29 cellular contexts compared by ENCODE assay signal in the genomic region with DNA sequence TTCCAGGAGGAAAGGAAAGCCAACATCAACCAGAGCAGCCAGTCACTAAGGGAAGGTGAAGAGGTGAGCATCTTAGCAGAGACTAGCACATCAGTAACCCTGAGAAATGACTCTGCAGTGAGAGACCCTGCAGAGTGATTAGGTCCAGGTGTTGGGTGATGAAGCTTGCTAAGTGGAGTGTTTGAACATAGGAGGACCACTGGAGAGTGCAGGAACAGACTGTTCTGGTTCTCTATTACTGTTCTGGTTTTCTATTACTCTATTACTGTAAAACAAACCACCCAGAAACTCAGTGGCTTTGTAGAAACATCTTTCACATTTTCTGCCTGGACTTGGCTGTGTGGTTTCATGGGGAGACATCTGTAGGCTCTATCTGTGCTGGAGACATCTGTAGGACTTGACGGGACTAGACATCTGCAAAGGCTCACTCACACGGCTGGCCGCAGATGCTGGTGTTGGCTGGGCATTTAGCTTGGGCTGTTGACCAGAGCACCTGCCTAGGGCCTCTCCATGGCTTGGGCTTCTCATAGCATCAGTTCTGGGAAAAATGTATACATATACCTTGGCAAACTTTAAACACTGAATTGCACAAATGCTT. TPM values are rescaled to one million over a fixed set of nuclear protein-coding genes. Genes with fewer than 3 reads are reported as not detected.
"Had no signal": no experiment of that assay in that cellular context is flagged by ENCODE, and none has a peak within 500 bp of the region (broad histone marks: within the 10 kb centered on the region; RNA-seq: fewer than 3 reads in every experiment).

No MANE protein-coding gene starts in this region.

- H3K4me3 Mint-ChIP-seq: immature natural killer cell; naive thymus-derived CD8-positive, alpha-beta T cell; nephron; neural crest cell; stimulated activated naive B cell treated with anti-CD40 and anti-IgM and Interleukin-4, amounts not matched to agents 10 μg/mL and 1 μg/mL and 100 μg/mL, for 72 hours had no signal

- H3K36me3 ChIP-seq: lower lobe of right lung, pancreas, prostate gland, right lobe of liver, stomach, thyroid gland, upper lobe of right lung had no signal

- H3K9me3 ChIP-seq: lower lobe of right lung, pancreas, prostate gland, right lobe of liver, stomach, testis, thyroid gland, upper lobe of right lung had no signal

- DNase-seq: hypothalamus; immature natural killer cell; lower lobe of right lung; mammary epithelial cell; mesenchymal stem cell; naive thymus-derived CD8-positive, alpha-beta T cell; nucleus accumbens; pancreas; posterior cingulate gyrus; retina; right lobe of liver; stimulated activated CD4-positive, alpha-beta T cell treated with anti-CD3 and anti-CD28 coated beads, Interleukin-12 subunit alpha, Interleukin-12 subunit beta, amount 100 ng/mL, for 4 hours; stimulated activated CD4-positive, alpha-beta T cell treated with anti-CD3 and anti-CD28 coated beads, Interleukin-15, amount 100 ng/mL, for 24 hours; stimulated activated CD4-positive, alpha-beta T cell treated with anti-CD3 and anti-CD28 coated beads, Interleukin-2, amount 100 ng/mL, for 24 hours; stimulated activated CD4-positive, alpha-beta T cell treated with anti-CD3 and anti-CD28 coated beads, Interleukin-4, amount 100 ng/mL, for 1 hour; stimulated activated naive B cell treated with anti-CD40 and anti-IgM and Interleukin-4, amounts not matched to agents 10 μg/mL and 1 μg/mL and 100 μg/mL, for 72 hours; stimulated activated naive CD8-positive, alpha-beta T cell treated with anti-CD3 and anti-CD28 coated beads, Interleukin-15, Interleukin-2, amounts not matched to agents 100 U/mL and 50 U/mL, for 24 hours; stomach; testis; thyroid gland; trophoblast cell; upper lobe of right lung had no signal

- H3K27me3 ChIP-seq: pancreas, right lobe of liver, stomach, testis, thyroid gland, upper lobe of right lung had no signal

- H3K27ac ChIP-seq: lower lobe of right lung, pancreas, prostate gland, right lobe of liver, skin epidermis, stomach, testis, thyroid gland, upper lobe of right lung had no signal

- H3K4me3 ChIP-seq: lower lobe of right lung, pancreas, prostate gland, right lobe of liver, skin epidermis, stomach, testis, thyroid gland, upper lobe of right lung had no signal

- H3K27ac Mint-ChIP-seq: immature natural killer cell; naive thymus-derived CD8-positive, alpha-beta T cell; nephron; stimulated activated naive B cell treated with anti-CD40 and anti-IgM and Interleukin-4, amounts not matched to agents 10 μg/mL and 1 μg/mL and 100 μg/mL, for 72 hours had no signal

- ATAC-seq: naive thymus-derived CD8-positive, alpha-beta T cell; pancreas; right lobe of liver; stimulated activated naive B cell treated with anti-CD40 and anti-IgM and Interleukin-4, amounts not matched to agents 10 μg/mL and 1 μg/mL and 100 μg/mL, for 72 hours; stimulated activated naive CD8-positive, alpha-beta T cell treated with anti-CD3 and anti-CD28 coated beads, Interleukin-15, Interleukin-2, amounts not matched to agents 100 U/mL and 50 U/mL, for 24 hours; upper lobe of right lung had no signal

- H3K9me3 Mint-ChIP-seq: immature natural killer cell; naive thymus-derived CD8-positive, alpha-beta T cell; nephron; neural crest cell; stimulated activated naive B cell treated with anti-CD40 and anti-IgM and Interleukin-4, amounts not matched to agents 10 μg/mL and 1 μg/mL and 100 μg/mL, for 72 hours had no signal

- H3K4me1 ChIP-seq: lower lobe of right lung, pancreas, prostate gland, right lobe of liver, stomach, thyroid gland, upper lobe of right lung had no signal

- H3K36me3 Mint-ChIP-seq: immature natural killer cell; naive thymus-derived CD8-positive, alpha-beta T cell; stimulated activated naive B cell treated with anti-CD40 and anti-IgM and Interleukin-4, amounts not matched to agents 10 μg/mL and 1 μg/mL and 100 μg/mL, for 72 hours had no signal

- H3K4me1 Mint-ChIP-seq: immature natural killer cell; naive thymus-derived CD8-positive, alpha-beta T cell; neural crest cell; stimulated activated naive B cell treated with anti-CD40 and anti-IgM and Interleukin-4, amounts not matched to agents 10 μg/mL and 1 μg/mL and 100 μg/mL, for 72 hours had no signal

RNA-seq across cellular contexts. Expression of a gene that starts 33.4 kb away (rescaled TPM):
- total RNA-seq: kidney epithelial cell; liver; lower lobe of right lung; mammary epithelial cell; mucosa of gallbladder; naive thymus-derived CD8-positive, alpha-beta T cell; pancreas; right lobe of liver; stomach; upper lobe of right lung had no signal
- polyA plus RNA-seq: immature natural killer cell; liver; mammary epithelial cell; naive thymus-derived CD8-positive, alpha-beta T cell; stomach had no signal
